In genomic region chr9:135478191-135478590, GRCh38 we compare ENCODE assay signal across 1 cellular context.
TF ChIP-seq lines count a peak whose summit lies in the region.

No MANE protein-coding gene starts in this region.

TF ChIP-seq in A549, 52 proteins besides CTCF, POLR2A, EP300 and RAD21:
- TF ChIP-seq POLR2AphosphoS2 (conservative IDR thresholded peaks at IDR 0.05; ENCODE audit: low read length) (no peak), ATOH8 (CRISPR knock-in tag; IDR thresholded peaks at IDR 0.05; ENCODE audit: low read depth) (no peak)
